Comparison of ENCODE assay signal across 13 cellular contexts in genomic region chr1:203764105-203765028, GRCh38. TPM values are rescaled to one million over a fixed set of nuclear protein-coding genes. Genes with fewer than 3 reads are reported as not detected.
A peak's percentile ranks its signal among the peaks of the same experiment; 100 is the strongest.
DNase-seq lines count a peak whose midpoint lies in the region; ATAC-seq lines count a peak whose summit lies in the region.
"Had no signal": no experiment of that assay in that cellular context is flagged by ENCODE, and none has a peak within 500 bp of the region (broad histone marks: within the 10 kb centered on the region; RNA-seq: fewer than 3 reads in every experiment).

No MANE protein-coding gene starts in this region.

- no peaks in the 10 kb centered on the region for H3K9me3 Mint-ChIP-seq in CD4-positive, alpha-beta memory T cell
- H3K9me3 Mint-ChIP-seq in activated CD8-positive, alpha-beta T cell treated with anti-CD3 and anti-CD28 coated beads, Interleukin-2, amount 10 ng/mL, durations not matched to agents 7 days and 5 days (ENCODE audit: insufficient read depth): no peaks in the 10 kb centered on the region
- H3K9me3 Mint-ChIP-seq in naive thymus-derived CD4-positive, alpha-beta T cell: no peaks in the 10 kb centered on the region

- peak overlapping the region; percentile 90 for H3K27ac ChIP-seq in CD4-positive, alpha-beta memory T cell (ENCODE audit: low read depth, low read length)
- H3K27ac ChIP-seq in naive thymus-derived CD4-positive, alpha-beta T cell (ENCODE audit: low read depth, low read length): peak overlapping the region; percentile 88
- H3K27ac ChIP-seq: C4-2B had no signal

- H3K27me3 Mint-ChIP-seq in CD4-positive, alpha-beta memory T cell: no peaks in the 10 kb centered on the region
- no peaks in the 10 kb centered on the region for H3K27me3 Mint-ChIP-seq in activated CD8-positive, alpha-beta T cell treated with anti-CD3 and anti-CD28 coated beads, Interleukin-2, amount 10 ng/mL, durations not matched to agents 7 days and 5 days (ENCODE audit: low read depth)
- no peaks in the 10 kb centered on the region for H3K27me3 Mint-ChIP-seq in naive thymus-derived CD4-positive, alpha-beta T cell

- H3K27me3 ChIP-seq in CD4-positive, alpha-beta memory T cell (ENCODE audit: insufficient read depth, low read length): no peaks in the 10 kb centered on the region
- no peaks in the 10 kb centered on the region for H3K27me3 ChIP-seq in naive thymus-derived CD4-positive, alpha-beta T cell (ENCODE audit: control insufficient read depth in 2 of 2, insufficient read depth in 2 of 2, low read length in 2 of 2)

- H3K4me3 Mint-ChIP-seq in CD4-positive, alpha-beta memory T cell: peak overlapping the region; percentile 94 to 99 (median 98)
- peak overlapping the region; percentile 90 for H3K4me3 Mint-ChIP-seq in activated CD8-positive, alpha-beta T cell treated with anti-CD3 and anti-CD28 coated beads, Interleukin-2, amount 10 ng/mL, durations not matched to agents 7 days and 5 days
- H3K4me3 Mint-ChIP-seq in naive thymus-derived CD4-positive, alpha-beta T cell: peak overlapping the region; percentile 90 to 99 (median 97)

- DNase-seq in CD4-positive, alpha-beta memory T cell: peak in 1 of 5 donors; percentile 24
- DNase-seq in activated CD8-positive, alpha-beta T cell treated with anti-CD3 and anti-CD28 coated beads, Interleukin-2, amount 10 ng/mL, durations not matched to agents 7 days and 5 days: no peak
- DNase-seq in naive thymus-derived CD4-positive, alpha-beta T cell: peak in 1 of 9 donors; percentile 11
- DNase-seq in NCI-H748 treated with DMSO at 0.1 percent for 48 hours (lab: John Stamatoyannopoulos, UW) (no peak), NCI-H526 treated with DMSO at 0.1 percent for 48 hours (lab: John Stamatoyannopoulos, UW) (no peak)
- DNase-seq: activated gamma-delta T cell, occipital lobe had no signal

- intact Hi-C loops in CD4-positive, alpha-beta memory T cell (cut with micrococcal nuclease): loop anchor here (1.0 to 10.0 kb wide), 8 partner anchors 10 to 437 kb away; partner anchors contain the start of genes ATP2B4, ZBED6 and ZC3H11A
- intact Hi-C loops in naive thymus-derived CD4-positive, alpha-beta T cell (cut with micrococcal nuclease): loop anchor here (1.0 to 10.0 kb wide), 17 partner anchors 10 to 647 kb away; partner anchors contain the start of genes ATP2B4 (in 2 of the 2), PPP1R15B (in 1 of the 2), ZBED6 (in 1 of the 2) and ZC3H11A (in 1 of the 2)

- peaks cover 10 to 22% of the 10 kb centered on the region in 2 donors for H3K36me3 Mint-ChIP-seq in CD4-positive, alpha-beta memory T cell
- peaks cover 16% of the 10 kb centered on the region for H3K36me3 Mint-ChIP-seq in activated CD8-positive, alpha-beta T cell treated with anti-CD3 and anti-CD28 coated beads, Interleukin-2, amount 10 ng/mL, durations not matched to agents 7 days and 5 days (ENCODE audit: low read depth)
- peaks cover 4 to 15% (median 8%) of the 10 kb centered on the region in 5 donors for H3K36me3 Mint-ChIP-seq in naive thymus-derived CD4-positive, alpha-beta T cell

- POLR2A ChIA-PET in CD4-positive, alpha-beta memory T cell (lab: Charles Lee; ENCODE audit: partially characterized antibody): interaction anchor here (0.7 to 4.1 kb wide), 50 partner anchors 9 to 752 kb away, joined by 3 to 69 read pairs (median 5); partner anchors contain the start of genes ATP2B4, ETNK2 and MDM4
- POLR2A ChIA-PET in activated CD8-positive, alpha-beta T cell treated with anti-CD3 and anti-CD28 coated beads, Interleukin-2, amount 10 ng/mL, durations not matched to agents 7 days and 5 days (lab: Charles Lee): interaction anchor here (0.7 to 3.2 kb wide), 36 partner anchors 9 to 477 kb away, joined by 3 to 27 read pairs (median 5); partner anchors contain the start of gene ATP2B4
- POLR2A ChIA-PET in naive thymus-derived CD4-positive, alpha-beta T cell (lab: Charles Lee): interaction anchor here (0.6 to 3.6 kb wide), 26 partner anchors 9 to 497 kb away, joined by 3 to 18 read pairs (median 5); partner anchors contain the start of gene ATP2B4

- H3K4me3 ChIP-seq in CD4-positive, alpha-beta memory T cell (ENCODE audit: low read length in 2 of 2): peak overlapping the region in 1 of 2 donors; percentile 87
- H3K4me3 ChIP-seq in naive thymus-derived CD4-positive, alpha-beta T cell (ENCODE audit: low read length): peak overlapping the region; percentile 72

- ATAC-seq in HG02885 (IDR thresholded peaks at IDR 0.05; ENCODE audit: poor library complexity, unreplicated experiment) (peak; percentile 8), HG03108 (IDR thresholded peaks at IDR 0.05; ENCODE audit: unreplicated experiment) (no peak), HG02970 (IDR thresholded peaks at IDR 0.05; ENCODE audit: low FRiP score, unreplicated experiment) (no peak)
- ATAC-seq in activated CD8-positive, alpha-beta T cell treated with anti-CD3 and anti-CD28 coated beads, Interleukin-2, amount 10 ng/mL, durations not matched to agents 7 days and 5 days: peak; percentile 10
- no peak for ATAC-seq in naive thymus-derived CD4-positive, alpha-beta T cell

- peaks cover 33 to 65% (median 45%) of the 10 kb centered on the region in 4 donors for H3K4me1 Mint-ChIP-seq in CD4-positive, alpha-beta memory T cell
- peaks cover 48% of the 10 kb centered on the region for H3K4me1 Mint-ChIP-seq in activated CD8-positive, alpha-beta T cell treated with anti-CD3 and anti-CD28 coated beads, Interleukin-2, amount 10 ng/mL, durations not matched to agents 7 days and 5 days (ENCODE audit: low read depth)
- peaks cover 38 to 80% (median 52%) of the 10 kb centered on the region in 7 donors for H3K4me1 Mint-ChIP-seq in naive thymus-derived CD4-positive, alpha-beta T cell

- H3K9me3 ChIP-seq in CD4-positive, alpha-beta memory T cell (ENCODE audit: control insufficient read depth in 1 of 2, low read length in 2 of 2): no peaks in the 10 kb centered on the region
- H3K9me3 ChIP-seq in naive thymus-derived CD4-positive, alpha-beta T cell (ENCODE audit: control insufficient read depth in 2 of 3, low read length in 3 of 3): no peaks in the 10 kb centered on the region

- CTCF ChIA-PET in CD4-positive, alpha-beta memory T cell (lab: Charles Lee; ENCODE audit: partially characterized antibody): interaction anchor here (0.6 to 3.1 kb wide), 16 partner anchors 12 to 497 kb away, joined by 3 to 21 read pairs (median 4); partner anchors contain the start of gene ATP2B4
- CTCF ChIA-PET in activated CD8-positive, alpha-beta T cell treated with anti-CD3 and anti-CD28 coated beads, Interleukin-2, amount 10 ng/mL, durations not matched to agents 7 days and 5 days (lab: Charles Lee): interaction anchor here (0.6 to 1.9 kb wide), 17 partner anchors 10 to 276 kb away, joined by 3 to 7 read pairs (median 3); partner anchors contain the start of gene ATP2B4
- CTCF ChIA-PET in naive thymus-derived CD4-positive, alpha-beta T cell (lab: Charles Lee): interaction anchor here (0.6 to 2.2 kb wide), 8 partner anchors 9 to 276 kb away, joined by 3 to 13 read pairs (median 4); partner anchors contain the start of gene ATP2B4

- H3K4me1 ChIP-seq in CD4-positive, alpha-beta memory T cell (ENCODE audit: insufficient read depth, low read length): peaks cover 55% of the 10 kb centered on the region
- H3K4me1 ChIP-seq in naive thymus-derived CD4-positive, alpha-beta T cell (ENCODE audit: control insufficient read depth in 2 of 2, insufficient read depth in 2 of 2, low read length in 2 of 2): peaks cover 44 to 45% of the 10 kb centered on the region in 2 donors

- H3K27ac Mint-ChIP-seq in CD4-positive, alpha-beta memory T cell: peak overlapping the region; percentile 97 to 99 (median 98)
- H3K27ac Mint-ChIP-seq in activated CD8-positive, alpha-beta T cell treated with anti-CD3 and anti-CD28 coated beads, Interleukin-2, amount 10 ng/mL, durations not matched to agents 7 days and 5 days: peak overlapping the region; percentile 99
- peak overlapping the region; percentile 97 to 99 (median 98) for H3K27ac Mint-ChIP-seq in naive thymus-derived CD4-positive, alpha-beta T cell

- H3K36me3 ChIP-seq in CD4-positive, alpha-beta memory T cell (ENCODE audit: insufficient read depth, low read length): peaks cover 5% of the 10 kb centered on the region
- peaks cover 0 to 5% (median 4%) of the 10 kb centered on the region in 3 experiments for H3K36me3 ChIP-seq in naive thymus-derived CD4-positive, alpha-beta T cell (ENCODE audit: control insufficient read depth in 2 of 3, insufficient read depth in 3 of 3, low read length in 3 of 3)

RNA-seq across cellular contexts. Expression of gene LAX1, which starts 0.6 kb away (rescaled TPM):
- 10 to 100 TPM; 39.5 to 41.2 TPM for total RNA-seq in CD4-positive, alpha-beta memory T cell
- 10 to 100 TPM in 1 of 2 donors, 1 to 10 TPM in 1; 5.5 to 36.7 TPM for polyA plus RNA-seq in CD4-positive, alpha-beta memory T cell
- total RNA-seq in activated CD8-positive, alpha-beta T cell treated with anti-CD3 and anti-CD28 coated beads, Interleukin-2, amount 10 ng/mL, durations not matched to agents 7 days and 5 days: 10 to 100 TPM; 14.5 to 15.5 TPM
- total RNA-seq in naive thymus-derived CD4-positive, alpha-beta T cell: 10 to 100 TPM; 12.9 to 36.1 (median 18.6) TPM
- 10 to 100 TPM; 16.5 to 38.6 TPM for polyA plus RNA-seq in naive thymus-derived CD4-positive, alpha-beta T cell
- total RNA-seq: dermis blood vessel endothelial cell, frontal cortex, occipital lobe had no signal

RNA-seq across cellular contexts. Expression of gene ZBED6, which starts 31.1 kb away (rescaled TPM):
- total RNA-seq in CD4-positive, alpha-beta memory T cell: 10 to 100 TPM; 26.5 to 29.3 TPM
- under 1 TPM; 0.29 to 0.40 TPM for polyA plus RNA-seq in CD4-positive, alpha-beta memory T cell
- total RNA-seq in activated CD8-positive, alpha-beta T cell treated with anti-CD3 and anti-CD28 coated beads, Interleukin-2, amount 10 ng/mL, durations not matched to agents 7 days and 5 days: 10 to 100 TPM; 16.3 to 18.4 TPM
- 10 to 100 TPM; 23.8 to 36.1 (median 31.9) TPM for total RNA-seq in naive thymus-derived CD4-positive, alpha-beta T cell
- 1 to 10 TPM; 1.1 to 2.2 TPM for polyA plus RNA-seq in naive thymus-derived CD4-positive, alpha-beta T cell

RNA-seq across cellular contexts. Expression of gene ZC3H11A, which starts 31.1 kb away (rescaled TPM):
- total RNA-seq in CD4-positive, alpha-beta memory T cell: 100 to 1,000 TPM; 132 to 141 TPM
- polyA plus RNA-seq in CD4-positive, alpha-beta memory T cell: 10 to 100 TPM; 50.9 to 55.0 TPM
- 10 to 100 TPM; 79.0 to 84.0 TPM for total RNA-seq in activated CD8-positive, alpha-beta T cell treated with anti-CD3 and anti-CD28 coated beads, Interleukin-2, amount 10 ng/mL, durations not matched to agents 7 days and 5 days
- 100 to 1,000 TPM in 2 of 5 experiments, 10 to 100 TPM in 3; 70.9 to 138 (median 91.6) TPM for total RNA-seq in naive thymus-derived CD4-positive, alpha-beta T cell
- polyA plus RNA-seq in naive thymus-derived CD4-positive, alpha-beta T cell: 10 to 100 TPM; 58.0 to 67.7 TPM

Comparison
In these comparisons a context has a peak if more than half of its experiments do, and no peak if none do; other contexts are left out.
1. ATAC-seq: peak in HG02885 (single experiment) and activated CD8-positive, alpha-beta T cell treated with anti-CD3 and anti-CD28 coated beads, Interleukin-2, amount 10 ng/mL, durations not matched to agents 7 days and 5 days (single experiment); none in naive thymus-derived CD4-positive, alpha-beta T cell (single experiment), HG03108 (single experiment) and HG02970 (single experiment).
2. Peak in every context shown above with its lines, with median percentiles within 50 percentile points of each other: H3K27ac Mint-ChIP-seq and H3K4me3 Mint-ChIP-seq.